ENCODE assay signal across 19 cellular contexts in genomic region chr9:27339661-27340295, GRCh38. TPM values are rescaled to one million over a fixed set of nuclear protein-coding genes. Genes with fewer than 3 reads are reported as not detected.
A peak's percentile ranks its signal among the peaks of the same experiment; 100 is the strongest.
DNase-seq lines count a peak whose midpoint lies in the region; ATAC-seq and TF ChIP-seq lines count a peak whose summit lies in the region.
"Had no signal": no experiment of that assay in that cellular context is flagged by ENCODE, and none has a peak within 500 bp of the region (broad histone marks: within the 10 kb centered on the region; RNA-seq: fewer than 3 reads in every experiment).

No MANE protein-coding gene starts in this region.

- TF ChIP-seq EP300 in gastroesophageal sphincter (IDR thresholded peaks at IDR 0.05), result no peak
- no peak for TF ChIP-seq EP300 in upper lobe of left lung (IDR thresholded peaks at IDR 0.05)

- H3K4me1 ChIP-seq in gastroesophageal sphincter (peaks cover 0 to 59% (median 32%) of the 10 kb centered on the region in 3 donors), upper lobe of left lung (peaks cover 18 to 43% (median 39%) of the 10 kb centered on the region in 4 donors)

- TF ChIP-seq POLR2A in gastroesophageal sphincter (IDR thresholded peaks at IDR 0.05) (no peak), upper lobe of left lung (IDR thresholded peaks at IDR 0.05) (no peak)

- H3K9me3 ChIP-seq in gastroesophageal sphincter (no peaks in the 10 kb centered on the region), upper lobe of left lung (no peaks in the 10 kb centered on the region)
- H3K9me3 ChIP-seq: HAP-1, heart right ventricle had no signal

- intact Hi-C loops in posterior cingulate gyrus (cut with DNase I), result no loop called here

- DNase-seq in astrocyte of the hippocampus (ENCODE audit: low read depth, low spot score) (peak; percentile 32), posterior cingulate gyrus (peak in 7 of 10 donors; percentile 46 to 91 (median 56)), upper lobe of left lung (peak in 1 of 2 donors; percentile 10), NCI-H187 treated with DMSO at 0.1 percent for 48 hours (lab: John Stamatoyannopoulos, UW) (no peak)
- DNase-seq in activated T-cell treated with anti-CD3 and anti-CD28 coated beads, Interleukin-2, amount 50 U/mL, for 48 hours, result no peak
- DNase-seq: activated CD4-positive, alpha-beta T cell treated with anti-CD3 and anti-CD28 coated beads for 48 hours; activated naive CD8-positive, alpha-beta T cell treated with anti-CD3 and anti-CD28 coated beads, Interleukin-2, amount 10 ng/mL, durations not matched to agents 7 days and 5 days; activated T-cell treated with anti-CD3 and anti-CD28 coated beads, Interleukin-2, amount 50 U/mL, for 1 hour; heart right ventricle; natural killer cell; right cardiac atrium; stimulated activated CD4-positive, alpha-beta T cell treated with anti-CD3 and anti-CD28 coated beads, Interleukin-2, amount 100 ng/mL, for 48 hours; stimulated activated CD8-positive, alpha-beta memory T cell treated with anti-CD3 and anti-CD28 coated beads, Interleukin-4, amount 100 ng/mL, for 48 hours had no signal

- H3K27me3 ChIP-seq in gastroesophageal sphincter (no peaks in the 10 kb centered on the region), upper lobe of left lung (no peaks in the 10 kb centered on the region)
- H3K27me3 ChIP-seq: heart right ventricle had no signal

- H3K27ac ChIP-seq in gastroesophageal sphincter (peak overlapping the region in 3 of 4 donors; percentile 40 to 73 (median 68)), upper lobe of left lung (peak overlapping the region in 3 of 4 donors; percentile 32 to 71 (median 59))
- H3K27ac ChIP-seq: epithelial cell of prostate had no signal

- TF ChIP-seq CTCF in gastroesophageal sphincter (IDR thresholded peaks at IDR 0.05) (no peak), upper lobe of left lung (IDR thresholded peaks at IDR 0.05) (no peak)

- H3K36me3 ChIP-seq in gastroesophageal sphincter (no peaks in the 10 kb centered on the region), upper lobe of left lung (no peaks in the 10 kb centered on the region)
- H3K36me3 ChIP-seq: HAP-1, heart right ventricle had no signal

- H3K4me3 ChIP-seq in gastroesophageal sphincter, result no peak overlapping the region
- no peak overlapping the region for H3K4me3 ChIP-seq in upper lobe of left lung
- H3K4me3 ChIP-seq: HAP-1, heart right ventricle had no signal

- 28 to 42% methylated on average over 12 of the region's 12 CpGs for WGBS in gastroesophageal sphincter (ENCODE audit: low coverage in 1 of 2), 2 donors
- 58 to 63% methylated on average over 12 of the region's 12 CpGs for WGBS in upper lobe of left lung, 2 donors

- ATAC-seq in gastroesophageal sphincter (peak; percentile 40), upper lobe of left lung (ENCODE audit: low FRiP score in 2 of 2) (peak; percentile 12 to 53), GM21529 (IDR thresholded peaks at IDR 0.05; ENCODE audit: unreplicated experiment) (no peak)
- ATAC-seq: natural killer cell had no signal

RNA-seq across cellular contexts. Expression of gene EQTN, which starts 42.8 kb away (rescaled TPM):
- total RNA-seq in gastroesophageal sphincter (1 to 10 TPM in 1 of 4 donors, not detected in 3; 1.2 TPM), upper lobe of left lung (under 1 TPM in 2 of 6 donors, not detected in 4; 0.34 to 0.40 TPM)
- total RNA-seq: activated naive CD8-positive, alpha-beta T cell treated with anti-CD3 and anti-CD28 coated beads, Interleukin-2, amount 10 ng/mL, durations not matched to agents 7 days and 5 days; heart right ventricle; kidney epithelial cell; natural killer cell; right cardiac atrium; RPMI7951 had no signal

Comparison
In these comparisons a context has a peak if more than half of its experiments do, and no peak if none do; other contexts are left out.
1. DNase-seq: peak in astrocyte of the hippocampus (single experiment) and posterior cingulate gyrus (7 of 10); none in NCI-H187 treated with DMSO at 0.1 percent for 48 hours (single experiment) and activated T-cell treated with anti-CD3 and anti-CD28 coated beads, Interleukin-2, amount 50 U/mL, for 48 hours (0 of 2).